Comparison of ENCODE assay signal across 12 cellular contexts in the genomic region with DNA sequence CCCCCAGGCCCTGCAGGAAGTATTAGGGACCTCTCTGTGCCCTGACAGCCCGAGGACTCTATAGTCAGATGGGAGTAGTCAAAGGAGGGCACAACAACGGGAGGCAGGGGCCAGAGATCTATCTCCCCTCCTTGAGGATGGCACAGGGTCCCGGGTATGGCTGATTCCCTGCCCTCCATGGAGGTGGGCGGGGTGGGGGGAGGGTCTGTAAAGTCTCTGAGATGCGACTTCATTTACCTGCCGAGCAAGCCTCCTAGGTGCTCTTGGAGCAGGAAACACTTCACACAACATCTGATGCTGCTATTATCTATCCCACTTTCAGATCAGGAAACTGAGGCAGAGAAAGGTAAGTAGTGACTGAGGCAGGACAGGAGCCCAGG. TPM values are rescaled to one million over a fixed set of nuclear protein-coding genes. Genes with fewer than 3 reads are reported as not detected.
A peak's percentile ranks its signal among the peaks of the same experiment; 100 is the strongest.
DNase-seq lines count a peak whose midpoint lies in the region; ATAC-seq, FAIRE-seq and TF ChIP-seq lines count a peak whose summit lies in the region.
"Had no signal": no experiment of that assay in that cellular context is flagged by ENCODE, and none has a peak within 500 bp of the region (broad histone marks: within the 10 kb centered on the region; RNA-seq: fewer than 3 reads in every experiment).

No MANE protein-coding gene starts in this region.

- H3K9me3 ChIP-seq in HAP-1 = no peaks in the 10 kb centered on the region
- H3K9me3 ChIP-seq in body of pancreas = no peaks in the 10 kb centered on the region
- no peaks in the 10 kb centered on the region for H3K9me3 ChIP-seq in left lung
- H3K9me3 ChIP-seq in small intestine (ENCODE audit: control insufficient read depth, low read depth) = no peaks in the 10 kb centered on the region

- no peak for FAIRE-seq in small intestine (lab: Jason Lieb, UNC)

- no peak for ATAC-seq in body of pancreas
- ATAC-seq in left lung = no peak
- ATAC-seq in HG02623 (IDR thresholded peaks at IDR 0.05; ENCODE audit: unreplicated experiment) = no peak

- H3K4me3 ChIP-seq in HAP-1 (peak overlapping the region; percentile 26), body of pancreas (no peak overlapping the region), left lung (peak overlapping the region in 1 of 2 donors; percentile 66), small intestine (ENCODE audit: low read depth in 1 of 2, low read length in 2 of 2) (peak overlapping the region in 1 of 2 donors; percentile 90)

- DNase-seq in HAP-1 (ENCODE audit: low spot score in 2 of 2) (no peak), body of pancreas (no peak), left lung (no peak), small intestine (no peak), KBM-7 (no peak), posterior vena cava (ENCODE audit: low spot score) (no peak), OCI-M2 (lab: John Stamatoyannopoulos, UW; ENCODE audit: unreplicated experiment) (no peak)
- DNase-seq: stimulated activated CD4-positive, alpha-beta T cell treated with anti-CD3 and anti-CD28 coated beads, Interleukin-4, amount 100 ng/mL, for 1 hour had no signal

- no peak for TF ChIP-seq CTCF in body of pancreas (IDR thresholded peaks at IDR 0.05)
- TF ChIP-seq CTCF in left lung (IDR thresholded peaks at IDR 0.05) = no peak

- H3K27ac ChIP-seq in body of pancreas = peak overlapping the region; percentile 96 to 100 (median 99)
- H3K27ac ChIP-seq in left lung = peak overlapping the region; percentile 90 to 98
- H3K27ac ChIP-seq in small intestine (ENCODE audit: low read depth in 1 of 2, low read length in 1 of 2) = peak overlapping the region; percentile 78 to 96
- H3K27ac ChIP-seq: KMS-11 had no signal

- H3K36me3 ChIP-seq in HAP-1 (replicated peaks) (peaks cover 23% of the 10 kb centered on the region), body of pancreas (replicated peaks in 1 of 2; ENCODE audit: insufficient read depth in 1 of 2, low read depth in 2 of 2) (no peaks in the 10 kb centered on the region), left lung (no peaks in the 10 kb centered on the region), small intestine (ENCODE audit: control insufficient read depth in 2 of 2, insufficient read depth in 2 of 2, low read length in 2 of 2) (no peaks in the 10 kb centered on the region)

- 30 to 41% methylated on average over 3 to 6 of the region's 6 CpGs for WGBS in body of pancreas, 2 donors
- 69 to 73% (median 70%) methylated on average over 6 of the region's 6 CpGs for WGBS in small intestine, 3 donors

- TF ChIP-seq POLR2A in body of pancreas (IDR thresholded peaks at IDR 0.05) = no peak

- intact Hi-C loops in body of pancreas (cut with DNase I) (no loop called here), left lung (cut with DNase I) (no loop called here), posterior vena cava (cut with DNase I) (no loop called here)

- H3K4me1 ChIP-seq in HAP-1 = peaks cover 24% of the 10 kb centered on the region
- peaks cover 74% of the 10 kb centered on the region for H3K4me1 ChIP-seq in body of pancreas
- H3K4me1 ChIP-seq in left lung = peaks cover 32 to 71% of the 10 kb centered on the region in 2 donors
- peaks cover 10 to 15% of the 10 kb centered on the region in 2 donors for H3K4me1 ChIP-seq in small intestine (ENCODE audit: control insufficient read depth in 2 of 2, insufficient read depth in 1 of 2, low read depth in 1 of 2, low read length in 1 of 2)

- peaks cover 4% of the 10 kb centered on the region; the same call in 1 of the 2 replicates for H3K27me3 ChIP-seq in HAP-1 (ENCODE audit: low read depth)
- no peaks in the 10 kb centered on the region for H3K27me3 ChIP-seq in body of pancreas
- peaks cover 0 to 73% of the 10 kb centered on the region in 2 donors for H3K27me3 ChIP-seq in left lung
- H3K27me3 ChIP-seq in small intestine (ENCODE audit: control insufficient read depth in 2 of 2, insufficient read depth in 2 of 2, low read length in 2 of 2) = no peaks in the 10 kb centered on the region

- in situ Hi-C loops in HAP-1 (cut with MboI; ENCODE audit: low sequenced_read_pairs) (no loop called here), KBM-7 (cut with MboI; ENCODE audit: low pct_unique_long_range_greater_than_20kb, low sequenced_read_pairs) (no loop called here)

RNA-seq across cellular contexts. Expression of gene CDC42EP1, which starts 0.8 kb away (rescaled TPM):
- total RNA-seq in body of pancreas (10 to 100 TPM; 73.2 to 84.7 TPM), left lung (10 to 100 TPM; 74.0 to 84.3 TPM), posterior vena cava (10 to 100 TPM; 56.2 to 59.3 TPM)
- polyA plus RNA-seq in small intestine = 10 to 100 TPM; 19.7 to 81.5 (median 29.5) TPM
- total RNA-seq: OCI-LY7 had no signal

RNA-seq across cellular contexts. Expression of gene LGALS2, which starts 20.4 kb away (rescaled TPM):
- 10 to 100 TPM; 19.2 to 68.9 TPM for total RNA-seq in body of pancreas
- total RNA-seq in left lung = under 1 TPM in 1 of 2 donors, not detected in 1; 0.61 TPM
- 100 to 1,000 TPM; 174 to 256 (median 210) TPM for polyA plus RNA-seq in small intestine
- total RNA-seq in posterior vena cava = not detected
- total RNA-seq: glomerular endothelial cell had no signal

RNA-seq across cellular contexts. Expression of gene CARD10, which starts 40.3 kb away (rescaled TPM):
- total RNA-seq in body of pancreas (10 to 100 TPM; 17.4 to 28.7 TPM), left lung (10 to 100 TPM; 10.3 to 13.6 TPM), posterior vena cava (10 to 100 TPM in 1 of 2 donors, 1 to 10 TPM in 1; 7.8 to 12.8 TPM)
- 100 to 1,000 TPM in 2 of 3 donors, 10 to 100 TPM in 1; 48.2 to 129 (median 129) TPM for polyA plus RNA-seq in small intestine

RNA-seq across cellular contexts. Expression of gene GGA1, which starts 49.1 kb away (rescaled TPM):
- total RNA-seq in body of pancreas (10 to 100 TPM; 38.4 to 42.5 TPM), left lung (10 to 100 TPM; 53.0 to 64.3 TPM), posterior vena cava (10 to 100 TPM; 30.0 to 31.2 TPM)
- 10 to 100 TPM; 44.4 to 73.2 (median 67.5) TPM for polyA plus RNA-seq in small intestine

Comparison
In these comparisons a context has a peak if more than half of its experiments do, and no peak if none do; other contexts are left out.
1. RNA of gene LGALS2, which starts 20.4 kb away (total RNA-seq): 19.2 to 68.9 TPM in body of pancreas; 0.61 TPM in left lung and not detected in posterior vena cava; every median in the first group is over 10 times any median in the second.
2. Peak in every context shown above with its lines, with median percentiles within 50 percentile points of each other: H3K27ac ChIP-seq.